In the genomic region with DNA sequence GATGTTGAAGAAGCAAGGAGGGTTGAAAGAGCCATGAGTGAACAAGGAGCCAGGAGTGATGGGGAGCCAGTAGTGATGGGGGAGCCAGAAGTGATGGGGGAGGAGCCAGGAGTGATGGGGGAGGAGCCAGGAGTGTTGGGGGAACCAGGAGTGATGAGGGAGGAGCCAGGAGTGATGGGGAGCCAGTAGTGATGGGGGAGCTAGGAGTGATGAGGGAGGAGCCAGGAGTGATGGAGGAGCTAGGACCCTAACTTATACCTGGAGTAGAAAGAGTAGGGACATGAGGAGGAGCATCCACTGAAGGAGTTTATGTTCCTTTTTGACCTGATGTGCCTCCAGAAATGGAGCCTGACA, we compare ENCODE assay signal across 21 cellular contexts. TPM values are rescaled to one million over a fixed set of nuclear protein-coding genes. Genes with fewer than 3 reads are reported as not detected.
DNase-seq lines count a peak whose midpoint lies in the region; ATAC-seq, FAIRE-seq and TF ChIP-seq lines count a peak whose summit lies in the region.
"Had no signal": no experiment of that assay in that cellular context is flagged by ENCODE, and none has a peak within 500 bp of the region (broad histone marks: within the 10 kb centered on the region; RNA-seq: fewer than 3 reads in every experiment).

No MANE protein-coding gene starts in this region.

- H3K36me3 ChIP-seq in kidney (ENCODE audit: control insufficient read depth in 1 of 2, insufficient read depth in 2 of 2, low read length in 2 of 2): no peaks in the 10 kb centered on the region
- H3K36me3 ChIP-seq: SJCRH30 had no signal

- H3K4me3 ChIP-seq in kidney (ENCODE audit: low read length in 2 of 2): no peak overlapping the region
- H3K4me3 ChIP-seq: SJCRH30 had no signal

- H3K4me1 ChIP-seq in kidney (ENCODE audit: control insufficient read depth in 1 of 2, insufficient read depth in 1 of 2, low read depth in 1 of 2, low read length in 2 of 2): peaks cover 5 to 7% of the 10 kb centered on the region in 2 donors

- H3K4me3 Mint-ChIP-seq in dendritic cell treated with granulocyte-macrophage colony-stimulating factor and Interleukin-4, amounts not matched to agents 40 ng/mL and 50 ng/mL, for 4 days: no peak overlapping the region

- peak overlapping the region; percentile 86 for H3K27ac Mint-ChIP-seq in dendritic cell treated with granulocyte-macrophage colony-stimulating factor and Interleukin-4, amounts not matched to agents 40 ng/mL and 50 ng/mL, for 4 days

- H3K36me3 Mint-ChIP-seq in dendritic cell treated with granulocyte-macrophage colony-stimulating factor and Interleukin-4, amounts not matched to agents 40 ng/mL and 50 ng/mL, for 4 days (ENCODE audit: low read depth): no peaks in the 10 kb centered on the region

- TF ChIP-seq CTCF in kidney (IDR thresholded peaks at IDR 0.05; ENCODE audit: borderline replicate concordance, extremely low read depth, insufficient read depth) (no peak), GM13977 (IDR thresholded peaks at IDR 0.05; ENCODE audit: extremely low read depth, insufficient read depth, missing control alignments) (no peak)

- intact Hi-C loops in cardiac septum (cut with DNase I): no loop called here
- intact Hi-C loops in left ventricle myocardium superior (cut with micrococcal nuclease): no loop called here
- intact Hi-C loops in dendritic cell treated with granulocyte-macrophage colony-stimulating factor and Interleukin-4, amounts not matched to agents 40 ng/mL and 50 ng/mL, for 4 days (cut with micrococcal nuclease): no loop called here
- intact Hi-C loops in kidney (cut with DNase I): no loop called here

- peaks cover 85% of the 10 kb centered on the region for H3K4me1 Mint-ChIP-seq in dendritic cell treated with granulocyte-macrophage colony-stimulating factor and Interleukin-4, amounts not matched to agents 40 ng/mL and 50 ng/mL, for 4 days (ENCODE audit: low read depth)

- H3K9ac ChIP-seq in kidney (ENCODE audit: low read length in 2 of 2): no peak overlapping the region

- no peaks in the 10 kb centered on the region for H3K9me3 ChIP-seq in kidney (ENCODE audit: control insufficient read depth in 1 of 2, low read length in 2 of 2)
- H3K9me3 ChIP-seq: SJCRH30 had no signal

- FAIRE-seq in kidney (lab: Jason Lieb, UNC): no peak
- FAIRE-seq: HTR-8/SVneo had no signal

- H3K9me3 Mint-ChIP-seq in dendritic cell treated with granulocyte-macrophage colony-stimulating factor and Interleukin-4, amounts not matched to agents 40 ng/mL and 50 ng/mL, for 4 days: no peaks in the 10 kb centered on the region

- DNase-seq in cardiac septum (ENCODE audit: low spot score) (peak; percentile 22), left ventricle myocardium superior (no peak), kidney (peak; percentile 8), AG08395 (ENCODE audit: low spot score) (no peak), GM13977 (ENCODE audit: low spot score) (no peak)
- DNase-seq: 8988T, AML-193, C1 segment of cervical spinal cord, DMS53, GDM1, H7, KG1, NCI-H1092 treated with DMSO at 0.1 percent for 48 hours, NCI-H146, NCI-H2029, NCI-H2227 treated with DMSO at 0.1 percent for 48 hours, NCI-H748 treated with DMSO at 0.1 percent for 48 hours had no signal

- in situ Hi-C loops in GM13977 (cut with MboI; ENCODE audit: low pct_unique_long_range_greater_than_20kb, low sequenced_read_pairs, unreplicated experiment): no loop called here

- H3K27ac ChIP-seq in kidney (ENCODE audit: low read depth in 2 of 2, low read length in 2 of 2): no peak overlapping the region
- H3K27ac ChIP-seq: SJCRH30 had no signal

- no peak for ATAC-seq in left ventricle myocardium superior
- no peak for ATAC-seq in HG03039 (IDR thresholded peaks at IDR 0.05; ENCODE audit: unreplicated experiment)

- H3K27me3 Mint-ChIP-seq in dendritic cell treated with granulocyte-macrophage colony-stimulating factor and Interleukin-4, amounts not matched to agents 40 ng/mL and 50 ng/mL, for 4 days: no peaks in the 10 kb centered on the region

RNA-seq across cellular contexts. Expression of a gene that starts 14.6 kb away (rescaled TPM):
- total RNA-seq in cardiac septum: 40.3 TPM
- total RNA-seq in left ventricle myocardium superior: 41.0 TPM
- 104 TPM for total RNA-seq in kidney
- 9.9 TPM for polyA plus RNA-seq in kidney (ENCODE audit: insufficient read depth, low read depth, low replicate concordance)
- total RNA-seq: SJCRH30 had no signal

RNA-seq across cellular contexts. Expression of a gene that starts 51.3 kb away (rescaled TPM):
- total RNA-seq in cardiac septum (27.0 TPM), left ventricle myocardium superior (13.1 TPM), kidney (48.1 TPM)
- polyA plus RNA-seq in kidney (ENCODE audit: insufficient read depth, low read depth, low replicate concordance): 9.7 TPM
- total RNA-seq: SJCRH30 had no signal

Comparison
In these comparisons a context has a peak if more than half of its experiments do, and no peak if none do; other contexts are left out.
1. DNase-seq: peak in cardiac septum (single experiment) and kidney (single experiment); none in left ventricle myocardium superior (single experiment), AG08395 (single experiment) and GM13977 (single experiment).